18 cellular contexts compared by ENCODE assay signal in genomic region chr18:48698707-48699106, GRCh38.
DNase-seq lines count a peak whose midpoint lies in the region; ATAC-seq and TF ChIP-seq lines count a peak whose summit lies in the region.
"Had no signal": no experiment of that assay in that cellular context is flagged by ENCODE, and none has a peak within 500 bp of the region (broad histone marks: within the 10 kb centered on the region; RNA-seq: fewer than 3 reads in every experiment).

No MANE protein-coding gene starts in this region.

- no peaks in the 10 kb centered on the region for H3K36me3 Mint-ChIP-seq in activated CD8-positive, alpha-beta T cell treated with anti-CD3 and anti-CD28 coated beads, Interleukin-2, amount 10 ng/mL, durations not matched to agents 7 days and 5 days (ENCODE audit: low read depth)

- H3K9me3 Mint-ChIP-seq in activated CD8-positive, alpha-beta T cell treated with anti-CD3 and anti-CD28 coated beads, Interleukin-2, amount 10 ng/mL, durations not matched to agents 7 days and 5 days (ENCODE audit: insufficient read depth): no peaks in the 10 kb centered on the region

- no peaks in the 10 kb centered on the region for H3K9me3 ChIP-seq in BLaER1
- H3K9me3 ChIP-seq: prostate gland, SJSA1, spleen had no signal

- peak overlapping the region; percentile 63 for H3K27ac Mint-ChIP-seq in activated CD8-positive, alpha-beta T cell treated with anti-CD3 and anti-CD28 coated beads, Interleukin-2, amount 10 ng/mL, durations not matched to agents 7 days and 5 days

- H3K9ac ChIP-seq in BLaER1: peak overlapping the region; percentile 15; the same call in 1 of the 2 replicates

- no peak overlapping the region for H3K4me3 Mint-ChIP-seq in activated CD8-positive, alpha-beta T cell treated with anti-CD3 and anti-CD28 coated beads, Interleukin-2, amount 10 ng/mL, durations not matched to agents 7 days and 5 days

- peaks cover 4% of the 10 kb centered on the region; the same call in 1 of the 2 replicates for H3K36me3 ChIP-seq in BLaER1
- H3K36me3 ChIP-seq: prostate gland, spleen had no signal

- peak in 1 of 2 experiments; percentile 80 for DNase-seq in HL-60 (ENCODE audit: low read depth in 1 of 2, low spot score in 1 of 2)
- DNase-seq in activated CD8-positive, alpha-beta T cell treated with anti-CD3 and anti-CD28 coated beads, Interleukin-2, amount 10 ng/mL, durations not matched to agents 7 days and 5 days: peak; percentile 53
- DNase-seq in pons (ENCODE audit: low spot score): no peak
- DNase-seq in NCI-H526 (lab: John Stamatoyannopoulos, UW): no peak
- no peak for DNase-seq in GM19240 (ENCODE audit: insufficient read length, low spot score)
- DNase-seq: activated CD4-positive, alpha-beta T cell treated with anti-CD3 and anti-CD28 coated beads, Interleukin-2, amount 50 U/mL, for 4 hours; anterior cingulate cortex; Calu3; foreskin melanocyte; NCI-H1436 treated with DMSO at 0.1 percent for 48 hours; NCI-H345; spleen had no signal

- POLR2A ChIA-PET in activated CD8-positive, alpha-beta T cell treated with anti-CD3 and anti-CD28 coated beads, Interleukin-2, amount 10 ng/mL, durations not matched to agents 7 days and 5 days (lab: Charles Lee): interaction anchor here (0.6 kb wide), 1 partner anchor 786 kb away, joined by 3 read pairs; no protein-coding TSS in a partner anchor

- H3K4me2 ChIP-seq in BLaER1: peak overlapping the region; percentile 69

- no peak overlapping the region for H3K27ac ChIP-seq in BLaER1
- H3K27ac ChIP-seq in HL-60 (replicated peaks): peak overlapping the region; percentile 13; the same call in 1 of the 2 replicates
- H3K27ac ChIP-seq: prostate gland, SJSA1, spleen had no signal

- H3K4me1 Mint-ChIP-seq in activated CD8-positive, alpha-beta T cell treated with anti-CD3 and anti-CD28 coated beads, Interleukin-2, amount 10 ng/mL, durations not matched to agents 7 days and 5 days (ENCODE audit: low read depth): peaks cover 54% of the 10 kb centered on the region

- no peak overlapping the region for H3K4me3 ChIP-seq in BLaER1
- no peak overlapping the region for H3K4me3 ChIP-seq in HL-60 (replicated peaks; ENCODE audit: insufficient read depth, low read length)
- H3K4me3 ChIP-seq: K562, prostate gland, SJSA1, spleen had no signal

- CTCF ChIA-PET in activated CD8-positive, alpha-beta T cell treated with anti-CD3 and anti-CD28 coated beads, Interleukin-2, amount 10 ng/mL, durations not matched to agents 7 days and 5 days (lab: Charles Lee): interaction anchor here (0.8 to 1.2 kb wide), 2 partner anchors 11 to 239 kb away, joined by 3 read pairs; no protein-coding TSS in a partner anchor

- peaks cover 27% of the 10 kb centered on the region for H3K4me1 ChIP-seq in BLaER1
- H3K4me1 ChIP-seq: prostate gland, SJSA1 had no signal

- ATAC-seq in GM18858 (IDR thresholded peaks at IDR 0.05; ENCODE audit: unreplicated experiment) (peak; percentile 49), HG03175 (IDR thresholded peaks at IDR 0.05; ENCODE audit: unreplicated experiment) (no peak)
- ATAC-seq in activated CD8-positive, alpha-beta T cell treated with anti-CD3 and anti-CD28 coated beads, Interleukin-2, amount 10 ng/mL, durations not matched to agents 7 days and 5 days: peak; percentile 63
- ATAC-seq: K562 had no signal

- H3K27me3 ChIP-seq in BLaER1: no peaks in the 10 kb centered on the region
- no peaks in the 10 kb centered on the region for H3K27me3 ChIP-seq in HL-60 (ENCODE audit: insufficient read depth, poor library complexity, severe bottlenecking)
- H3K27me3 ChIP-seq: SJSA1, spleen had no signal

- no peaks in the 10 kb centered on the region for H4K20me1 ChIP-seq in BLaER1

- no peak for TF ChIP-seq CTCF in HL-60 (IDR thresholded peaks at IDR 0.05; ENCODE audit: insufficient read depth, low read length)

- H3K27me3 Mint-ChIP-seq in activated CD8-positive, alpha-beta T cell treated with anti-CD3 and anti-CD28 coated beads, Interleukin-2, amount 10 ng/mL, durations not matched to agents 7 days and 5 days (ENCODE audit: low read depth): peaks cover 2% of the 10 kb centered on the region
